Comparison of ENCODE assay signal across 11 cellular contexts in genomic region chr5:82272957-82273356, GRCh38. TPM values are rescaled to one million over a fixed set of nuclear protein-coding genes. Genes with fewer than 3 reads are reported as not detected.
DNase-seq lines count a peak whose midpoint lies in the region; ATAC-seq and TF ChIP-seq lines count a peak whose summit lies in the region.
"Had no signal": no experiment of that assay in that cellular context is flagged by ENCODE, and none has a peak within 500 bp of the region (broad histone marks: within the 10 kb centered on the region; RNA-seq: fewer than 3 reads in every experiment).

No MANE protein-coding gene starts in this region.

- 85% methylated on average over 17 of the region's 17 CpGs for WGBS in right cardiac atrium

- H3K4me1 ChIP-seq in right cardiac atrium (ENCODE audit: control insufficient read depth, insufficient read depth, low read length): no peaks in the 10 kb centered on the region

- ATAC-seq in right cardiac atrium: peak in 1 of 2 donors; percentile 28
- no peak for ATAC-seq in left cardiac atrium
- no peak for ATAC-seq in stimulated activated naive B cell treated with anti-CD40 and anti-IgM and Interleukin-4, amounts not matched to agents 10 μg/mL and 1 μg/mL and 100 μg/mL, for 72 hours (replicated peaks)
- no peak for ATAC-seq in GM18505 (IDR thresholded peaks at IDR 0.05; ENCODE audit: unreplicated experiment)

- H3K36me3 ChIP-seq in MG63: peaks cover 85% of the 10 kb centered on the region

- H3K27me3 ChIP-seq in right cardiac atrium (ENCODE audit: control insufficient read depth, insufficient read depth) (no peaks in the 10 kb centered on the region), MG63 (no peaks in the 10 kb centered on the region)

- H3K27ac Mint-ChIP-seq in stimulated activated naive B cell treated with anti-CD40 and anti-IgM and Interleukin-4, amounts not matched to agents 10 μg/mL and 1 μg/mL and 100 μg/mL, for 72 hours: peak overlapping the region; percentile 89

- H3K27ac ChIP-seq in right cardiac atrium (ENCODE audit: low read length): no peak overlapping the region
- H3K27ac ChIP-seq: C4-2B had no signal

- peaks cover 67 to 86% of the 10 kb centered on the region in 2 donors for H3K36me3 Mint-ChIP-seq in stimulated activated naive B cell treated with anti-CD40 and anti-IgM and Interleukin-4, amounts not matched to agents 10 μg/mL and 1 μg/mL and 100 μg/mL, for 72 hours

- TF ChIP-seq POLR2A in erythroblast (IDR thresholded peaks at IDR 0.05; ENCODE audit: low read length): peak; percentile 14
- TF ChIP-seq POLR2A in GM18505 (IDR thresholded peaks at IDR 0.05; ENCODE audit: borderline replicate concordance, extremely low read depth, insufficient read depth, insufficient read length): no peak

- no peaks in the 10 kb centered on the region for H3K27me3 Mint-ChIP-seq in stimulated activated naive B cell treated with anti-CD40 and anti-IgM and Interleukin-4, amounts not matched to agents 10 μg/mL and 1 μg/mL and 100 μg/mL, for 72 hours
- H3K27me3 Mint-ChIP-seq: dendritic cell treated with granulocyte-macrophage colony-stimulating factor and Interleukin-4, amounts not matched to agents 40 ng/mL and 50 ng/mL, for 4 days had no signal

- H3K9me3 ChIP-seq in right cardiac atrium (ENCODE audit: control insufficient read depth, low read length) (no peaks in the 10 kb centered on the region), MG63 (no peaks in the 10 kb centered on the region)

- intact Hi-C loops in right cardiac atrium (cut with DNase I) (no loop called here), left cardiac atrium (cut with DNase I) (no loop called here)

- no peak overlapping the region for H3K4me3 ChIP-seq in right cardiac atrium (ENCODE audit: low read length)
- no peak overlapping the region for H3K4me3 ChIP-seq in MG63

- H3K9me3 Mint-ChIP-seq in stimulated activated naive B cell treated with anti-CD40 and anti-IgM and Interleukin-4, amounts not matched to agents 10 μg/mL and 1 μg/mL and 100 μg/mL, for 72 hours: peaks cover 0 to 2% of the 10 kb centered on the region in 2 donors

- DNase-seq in right cardiac atrium: peak; percentile 12 to 49 (median 42)
- DNase-seq in left cardiac atrium: no peak
- DNase-seq in MG63: peak; percentile 30
- DNase-seq in erythroblast (lab: John Stamatoyannopoulos, UW): no peak
- peak; percentile 3 for DNase-seq in stimulated activated naive B cell treated with anti-CD40 and anti-IgM and Interleukin-4, amounts not matched to agents 10 μg/mL and 1 μg/mL and 100 μg/mL, for 72 hours
- DNase-seq in SW480 (ENCODE audit: low spot score): no peak
- no peak for DNase-seq in SKM-1 (lab: John Stamatoyannopoulos, UW; ENCODE audit: unreplicated experiment)
- DNase-seq: NCI-H2081 treated with DMSO at 0.1 percent for 48 hours had no signal

- peaks cover 28 to 44% of the 10 kb centered on the region in 2 donors for H3K4me1 Mint-ChIP-seq in stimulated activated naive B cell treated with anti-CD40 and anti-IgM and Interleukin-4, amounts not matched to agents 10 μg/mL and 1 μg/mL and 100 μg/mL, for 72 hours

- H3K4me3 Mint-ChIP-seq in stimulated activated naive B cell treated with anti-CD40 and anti-IgM and Interleukin-4, amounts not matched to agents 10 μg/mL and 1 μg/mL and 100 μg/mL, for 72 hours: peak overlapping the region in 1 of 2 donors; percentile 49
- H3K4me3 Mint-ChIP-seq: dendritic cell treated with granulocyte-macrophage colony-stimulating factor and Interleukin-4, amounts not matched to agents 40 ng/mL and 50 ng/mL, for 4 days had no signal

RNA-seq across cellular contexts. Expression of gene RPS23, which starts 5.2 kb away (rescaled TPM):
- 1,000 to 10,000 TPM; 1,173 to 1,230 (median 1,210) TPM for total RNA-seq in right cardiac atrium
- 1,902 TPM for polyA plus RNA-seq in right cardiac atrium
- 1,000 to 10,000 TPM; 1,197 to 1,309 TPM for total RNA-seq in left cardiac atrium
- 7,701 and 9,321 TPM in 2 replicates for total RNA-seq in MG63 (2014; rRNA removed; shearing (Covaris generic); ENCODE audit: low replicate concordance)

Comparison
In these comparisons a context has a peak if more than half of its experiments do, and no peak if none do; other contexts are left out.
1. DNase-seq: peak in right cardiac atrium (3 of 3), MG63 (single experiment) and stimulated activated naive B cell treated with anti-CD40 and anti-IgM and Interleukin-4, amounts not matched to agents 10 μg/mL and 1 μg/mL and 100 μg/mL, for 72 hours (single experiment); none in left cardiac atrium (single experiment), erythroblast (0 of 2), SW480 (single experiment) and SKM-1 (single experiment).